ENCODE assay signal across 8 cellular contexts in the genomic region with DNA sequence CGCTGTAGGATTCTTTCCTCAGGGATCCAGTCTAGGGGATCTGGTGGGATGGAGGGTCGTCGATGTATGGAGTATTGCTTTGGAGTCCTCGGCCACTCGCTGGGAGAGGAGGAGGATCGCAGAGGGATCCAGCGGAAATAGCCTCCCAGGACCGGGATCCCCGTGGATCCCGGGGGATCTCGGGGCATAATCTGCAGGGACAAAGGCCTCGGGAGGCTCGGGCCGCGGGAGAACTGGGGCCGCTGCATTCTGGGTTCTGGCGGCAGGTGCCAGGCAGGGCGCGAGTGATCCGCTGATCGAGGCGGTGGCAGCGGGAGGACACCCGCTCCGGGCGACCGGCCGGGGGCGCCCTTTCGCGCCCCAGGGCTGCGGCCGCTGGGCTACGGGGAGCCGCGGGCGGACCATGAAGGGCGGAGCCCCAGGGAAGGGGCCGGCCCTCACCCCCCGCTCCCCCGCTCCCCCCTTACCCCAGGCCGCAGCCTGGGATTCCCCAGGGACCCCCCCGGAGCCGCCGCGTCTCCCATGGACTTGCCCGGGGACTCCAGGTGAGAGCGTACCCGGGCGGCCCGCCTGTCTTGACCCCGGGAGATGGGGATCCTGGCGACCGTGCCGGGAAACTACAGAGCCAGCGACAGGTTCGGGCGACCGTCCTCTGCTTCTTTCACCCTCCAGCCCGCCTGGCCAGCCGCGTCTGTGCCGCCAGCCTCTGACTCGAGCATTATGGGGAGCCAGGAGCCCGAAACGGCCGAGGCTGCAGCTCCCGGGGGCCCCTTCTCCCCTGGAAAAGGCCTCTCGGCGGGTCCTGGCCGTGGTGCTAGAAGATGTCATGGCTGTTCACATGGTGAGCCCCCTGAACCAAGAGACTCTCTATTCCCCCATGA. TPM values are rescaled to one million over a fixed set of nuclear protein-coding genes. Genes with fewer than 3 reads are reported as not detected.
A peak's percentile ranks its signal among the peaks of the same experiment; 100 is the strongest.
DNase-seq lines count a peak whose midpoint lies in the region; ATAC-seq lines count a peak whose summit lies in the region.

No MANE protein-coding gene starts in this region.

- peak; percentile 76 for DNase-seq in ELR (ENCODE audit: low read depth)
- DNase-seq in LoVo (ENCODE audit: low spot score) = peak; percentile 64
- peak; percentile 65 to 86 (median 73) for DNase-seq in T-helper 1 cell
- peak; percentile 41 for DNase-seq in amniotic stem cell (lab: John Stamatoyannopoulos, UW)
- peak; percentile 75 to 90 (median 88) for DNase-seq in right cardiac atrium
- peak; percentile 61 for DNase-seq in retina
- DNase-seq in cortex of kidney (lab: John Stamatoyannopoulos, UW) = no peak

- no peaks in the 10 kb centered on the region for H3K9me3 ChIP-seq in right cardiac atrium (ENCODE audit: control insufficient read depth, low read length)

- H3K27ac ChIP-seq in right cardiac atrium (ENCODE audit: low read length) = peak overlapping the region; percentile 99

- H3K27me3 ChIP-seq in right cardiac atrium (ENCODE audit: control insufficient read depth, insufficient read depth) = no peaks in the 10 kb centered on the region

- H3K4me3 ChIP-seq in right cardiac atrium (ENCODE audit: low read length) = peak overlapping the region; percentile 94

- no peaks in the 10 kb centered on the region for H3K4me1 ChIP-seq in right cardiac atrium (ENCODE audit: control insufficient read depth, insufficient read depth, low read length)

- under 1% methylated on average over 71 of the region's 71 CpGs for WGBS in right cardiac atrium

- peak; percentile 41 for ATAC-seq in GM21786 (IDR thresholded peaks at IDR 0.05; ENCODE audit: unreplicated experiment)
- ATAC-seq in right cardiac atrium = peak; percentile 77 to 81

- intact Hi-C loops in right cardiac atrium (cut with DNase I) = no loop called here

RNA-seq across cellular contexts. Expression of gene PRR14, which starts 0.6 kb away (rescaled TPM):
- total RNA-seq in right cardiac atrium = 10 to 100 TPM; 22.9 to 27.6 (median 24.3) TPM
- 19.1 TPM for polyA plus RNA-seq in right cardiac atrium

RNA-seq across cellular contexts. Expression of gene FBRS, which starts 6.9 kb away (rescaled TPM):
- total RNA-seq in right cardiac atrium = 10 to 100 TPM; 37.4 to 43.2 (median 38.4) TPM
- polyA plus RNA-seq in right cardiac atrium = 30.4 TPM

RNA-seq across cellular contexts. Expression of gene ZNF689, which starts 41.2 kb away (rescaled TPM):
- total RNA-seq in right cardiac atrium = 1 to 10 TPM; 5.6 to 7.1 (median 6.3) TPM
- polyA plus RNA-seq in right cardiac atrium = 3.3 TPM

RNA-seq across cellular contexts. Expression of gene SRCAP, which starts 47.6 kb away (rescaled TPM):
- total RNA-seq in right cardiac atrium = 10 to 100 TPM; 43.5 to 61.2 (median 46.4) TPM
- polyA plus RNA-seq in right cardiac atrium = 27.6 TPM
